ENCODE assay signal across 1 cellular context in genomic region chr1:64162151-64162550, GRCh38.
TF ChIP-seq lines count a peak whose summit lies in the region.

No MANE protein-coding gene starts in this region.

TF ChIP-seq in GM23338, 12 proteins besides CTCF, POLR2A, EP300 and RAD21 (continued from another document):
- TF ChIP-seq ZNF462 (CRISPR knock-in tag; IDR thresholded peaks at IDR 0.05) = no peak
